8 cellular contexts compared by ENCODE assay signal in genomic region chr6:20533746-20534294, GRCh38. TPM values are rescaled to one million over a fixed set of nuclear protein-coding genes. Genes with fewer than 3 reads are reported as not detected.
DNase-seq lines count a peak whose midpoint lies in the region; ATAC-seq and TF ChIP-seq lines count a peak whose summit lies in the region.

No MANE protein-coding gene starts in this region.

- CTCF ChIA-PET in activated naive CD4-positive, alpha-beta T cell treated with anti-CD3 and anti-CD28 coated beads, Interleukin-2, amount 10 ng/mL, durations not matched to agents 7 days and 5 days (lab: Charles Lee): interaction anchor here (1.0 to 3.8 kb wide), 3 partner anchors 10 to 243 kb away, joined by 3 to 12 read pairs (median 3); no protein-coding TSS in a partner anchor
- CTCF ChIA-PET in PC-9 (lab: Charles Lee): no interaction called here

- WGBS in smooth muscle cell (ENCODE audit: low lambda C conversion rate): 56% methylated on average over 6 of the region's 6 CpGs

- H3K4me2 ChIP-seq in PC-9: peak overlapping the region; percentile 91
- H3K4me2 ChIP-seq in fibroblast of lung (ENCODE audit: extremely low read depth, insufficient read depth, low read length): peak overlapping the region; percentile 38
- peak overlapping the region; percentile 89 for H3K4me2 ChIP-seq in smooth muscle cell

- H3K27ac ChIP-seq in PC-9: peak overlapping the region; percentile 58; the same call in 1 of the 2 replicates
- peak overlapping the region; percentile 72 for H3K27ac ChIP-seq in fibroblast of lung (ENCODE audit: insufficient read depth, low read length)
- H3K27ac ChIP-seq in smooth muscle cell (ENCODE audit: low read depth): peak overlapping the region; percentile 83

- H3K9me3 ChIP-seq in PC-9 (ENCODE audit: insufficient read depth, low read depth) (no peaks in the 10 kb centered on the region), fibroblast of lung (ENCODE audit: control insufficient read depth, insufficient read depth, low read depth, low read length) (no peaks in the 10 kb centered on the region), smooth muscle cell (replicated peaks; ENCODE audit: low read depth) (no peaks in the 10 kb centered on the region)

- peak overlapping the region; percentile 75 for H3K27ac Mint-ChIP-seq in activated naive CD4-positive, alpha-beta T cell treated with anti-CD3 and anti-CD28 coated beads, Interleukin-2, amount 10 ng/mL, durations not matched to agents 7 days and 5 days

- H4K20me1 ChIP-seq in PC-9 (ENCODE audit: insufficient read depth): no peaks in the 10 kb centered on the region
- no peaks in the 10 kb centered on the region for H4K20me1 ChIP-seq in fibroblast of lung (ENCODE audit: control insufficient read depth, extremely low read depth, insufficient read depth, low read length)
- no peaks in the 10 kb centered on the region for H4K20me1 ChIP-seq in smooth muscle cell (ENCODE audit: low read depth)

- H3K4me3 ChIP-seq in PC-9 (peak overlapping the region; percentile 77), fibroblast of lung (replicated peaks in 1 of 4; ENCODE audit: control extremely low read depth in 1 of 4, insufficient read depth in 1 of 4, low read depth in 3 of 4, low read length in 4 of 4) (peak overlapping the region in 3 of 4 experiments; percentile 42 to 100 (median 82)), smooth muscle cell (peak overlapping the region; percentile 87)

- peak overlapping the region; percentile 97 for H3K4me3 Mint-ChIP-seq in activated naive CD4-positive, alpha-beta T cell treated with anti-CD3 and anti-CD28 coated beads, Interleukin-2, amount 10 ng/mL, durations not matched to agents 7 days and 5 days

- H3K36me3 ChIP-seq in PC-9 (ENCODE audit: low read depth): no peaks in the 10 kb centered on the region
- no peaks in the 10 kb centered on the region for H3K36me3 ChIP-seq in fibroblast of lung (ENCODE audit: control insufficient read depth, insufficient read depth, low read length)
- no peaks in the 10 kb centered on the region for H3K36me3 ChIP-seq in smooth muscle cell (ENCODE audit: low read depth)

- peaks cover 11% of the 10 kb centered on the region for H3K36me3 Mint-ChIP-seq in activated naive CD4-positive, alpha-beta T cell treated with anti-CD3 and anti-CD28 coated beads, Interleukin-2, amount 10 ng/mL, durations not matched to agents 7 days and 5 days

- no peak for ATAC-seq in HG03025 (IDR thresholded peaks at IDR 0.05; ENCODE audit: low FRiP score, unreplicated experiment)

- BruUV-seq in PC-9 (replicated peaks; lab: Mats Ljungman, UMichigan): TSS peak; percentile 28

- no peaks in the 10 kb centered on the region for H3K27me3 ChIP-seq in PC-9 (ENCODE audit: insufficient read depth, low read depth)
- H3K27me3 ChIP-seq in fibroblast of lung (ENCODE audit: control insufficient read depth, insufficient read depth, low read length): no peaks in the 10 kb centered on the region
- H3K27me3 ChIP-seq in smooth muscle cell (ENCODE audit: low read depth): no peaks in the 10 kb centered on the region

- POLR2A ChIA-PET in PC-9 (lab: Charles Lee; ENCODE audit: unreplicated experiment): interaction anchor here (0.6 kb wide), 1 partner anchor 1110 kb away, joined by 3 read pairs; no protein-coding TSS in a partner anchor

- DNase-seq in activated naive CD4-positive, alpha-beta T cell treated with anti-CD3 and anti-CD28 coated beads, Interleukin-2, amount 10 ng/mL, durations not matched to agents 7 days and 5 days: no peak
- DNase-seq in activated naive CD4-positive, alpha-beta T cell (lab: John Stamatoyannopoulos, UW): no peak
- DNase-seq in PC-9 (no peak), fibroblast of lung (ENCODE audit: low read depth in 2 of 2) (no peak), smooth muscle cell (lab: John Stamatoyannopoulos, UW; ENCODE audit: unreplicated experiment) (no peak), NCI-H1105 (lab: John Stamatoyannopoulos, UW) (no peak), NCI-H2081 (lab: John Stamatoyannopoulos, UW) (no peak)

- H3F3A ChIP-seq in PC-9 (ENCODE audit: insufficient read depth, low read depth) (no peaks in the 10 kb centered on the region), smooth muscle cell (ENCODE audit: low read depth) (no peaks in the 10 kb centered on the region)

- H2AFZ ChIP-seq in PC-9 (peak overlapping the region; percentile 92), fibroblast of lung (ENCODE audit: low read length) (peak overlapping the region; percentile 82), smooth muscle cell (ENCODE audit: low read depth) (peak overlapping the region; percentile 90)

- no peak overlapping the region for H3K9ac ChIP-seq in fibroblast of lung (ENCODE audit: insufficient read depth, low read length)
- peak overlapping the region; percentile 85 for H3K9ac ChIP-seq in smooth muscle cell (ENCODE audit: low read depth)

- H3K4me1 ChIP-seq in PC-9 (replicated peaks; ENCODE audit: insufficient read depth) (peaks cover 13% of the 10 kb centered on the region), fibroblast of lung (ENCODE audit: control insufficient read depth, extremely low read depth, insufficient read depth, low read length) (no peaks in the 10 kb centered on the region), smooth muscle cell (ENCODE audit: low read depth) (peaks cover 17% of the 10 kb centered on the region)

- H3K9me3 Mint-ChIP-seq in activated naive CD4-positive, alpha-beta T cell treated with anti-CD3 and anti-CD28 coated beads, Interleukin-2, amount 10 ng/mL, durations not matched to agents 7 days and 5 days: no peaks in the 10 kb centered on the region

- no peaks in the 10 kb centered on the region for H3K9me2 ChIP-seq in PC-9 (ENCODE audit: insufficient read depth)

- TF ChIP-seq CTCF in PC-9 (conservative IDR thresholded peaks at IDR 0.05) (no peak), fibroblast of lung (conservative IDR thresholded peaks at IDR 0.05 in 1 of 2, IDR thresholded peaks at IDR 0.05 in 1 of 2; ENCODE audit: low read depth in 1 of 2, low read length in 2 of 2) (no peak), smooth muscle cell (IDR thresholded peaks at IDR 0.05; ENCODE audit: borderline replicate concordance, insufficient read depth, poor library complexity, severe bottlenecking) (no peak)

- intact Hi-C loops in PC-9 (cut with micrococcal nuclease; ENCODE audit: unreplicated experiment): loop anchor here (1.0 kb wide), 1 partner anchor 442 kb away; no protein-coding TSS in a partner anchor

- H3K27me3 Mint-ChIP-seq in activated naive CD4-positive, alpha-beta T cell treated with anti-CD3 and anti-CD28 coated beads, Interleukin-2, amount 10 ng/mL, durations not matched to agents 7 days and 5 days: no peaks in the 10 kb centered on the region

- peaks cover 48% of the 10 kb centered on the region for H3K4me1 Mint-ChIP-seq in activated naive CD4-positive, alpha-beta T cell treated with anti-CD3 and anti-CD28 coated beads, Interleukin-2, amount 10 ng/mL, durations not matched to agents 7 days and 5 days

- peaks cover 15% of the 10 kb centered on the region for H3K79me2 ChIP-seq in PC-9 (ENCODE audit: low read depth)
- H3K79me2 ChIP-seq in fibroblast of lung (ENCODE audit: control insufficient read depth, insufficient read depth, low read length): peaks cover 7% of the 10 kb centered on the region
- H3K79me2 ChIP-seq in smooth muscle cell (ENCODE audit: low read depth): peaks cover 15% of the 10 kb centered on the region

RNA-seq across cellular contexts. Expression of gene CDKAL1, which starts 0.4 kb away (rescaled TPM):
- total RNA-seq in PC-9 (2021) (11.5 and 16.1 TPM in 2 replicates), fibroblast of lung (15.0 and 16.2 TPM in 2 replicates), smooth muscle cell (14.5 and 16.5 TPM in 2 replicates)
- polyA plus RNA-seq in fibroblast of lung (7.4 and 9.8 TPM in 2 replicates), smooth muscle cell (13.0 and 16.6 TPM in 2 replicates)
- 5.3 and 5.7 TPM in 2 replicates for polyA plus RNA-seq in fibroblast of lung (2012)
- polyA minus RNA-seq in fibroblast of lung (ENCODE audit: low replicate concordance): 6.8 and 14.5 TPM in 2 replicates

Comparison
In these comparisons a context has a peak if more than half of its experiments do, and no peak if none do; other contexts are left out.
1. H3K4me2 ChIP-seq: peak in every context shown above with its lines; median percentile 91 in PC-9; 89 in smooth muscle cell; 38 in fibroblast of lung.